Comparison of ENCODE assay signal across 8 cellular contexts in genomic region chr4:185203380-185204237, GRCh38. TPM values are rescaled to one million over a fixed set of nuclear protein-coding genes. Genes with fewer than 3 reads are reported as not detected.
DNase-seq lines count a peak whose midpoint lies in the region; ATAC-seq and TF ChIP-seq lines count a peak whose summit lies in the region.

Gene CFAP97, minus strand, starts transcription at chr4:185204000. Its CDS starts 12,804 bp downstream, at chr4:185191196.

- no peaks in the 10 kb centered on the region for H4K20me1 ChIP-seq in SK-N-SH (ENCODE audit: insufficient read depth)

- peak within 1 kb of the TSS; percentile 94 for H2AFZ ChIP-seq in SK-N-SH (ENCODE audit: low read depth)

- CTCF ChIA-PET in SK-N-SH (lab: Yijun Ruan, JAX), result interaction anchor here (1.7 to 3.8 kb wide), 2 partner anchors 19 to 20 kb away, joined by 4 to 17 read pairs; no protein-coding TSS in a partner anchor
- CTCF ChIA-PET in activated naive CD4-positive, alpha-beta T cell treated with anti-CD3 and anti-CD28 coated beads, Interleukin-2, amount 10 ng/mL, durations not matched to agents 7 days and 5 days (lab: Charles Lee), result interaction anchor here (0.6 to 1.2 kb wide), 2 partner anchors 39 to 190 kb away, joined by 3 to 4 read pairs; no protein-coding TSS in a partner anchor

- H3K4me2 ChIP-seq in SK-N-SH, result peak within 1 kb of the TSS; percentile 93

- H3K9ac ChIP-seq in SK-N-SH, result peak within 1 kb of the TSS; percentile 93

- H3K9me3 ChIP-seq in SK-N-SH, result no peaks in the 10 kb centered on the region

- no peak for TF ChIP-seq RAD21 in SK-N-SH (IDR thresholded peaks at IDR 0.05; ENCODE audit: low read length)

- 3% methylated on average over 11 of the region's 105 CpGs for WGBS in SK-N-SH (ENCODE audit: low lambda C conversion rate)

- peaks cover 10% of the 10 kb centered on the region for H3K36me3 Mint-ChIP-seq in activated naive CD4-positive, alpha-beta T cell treated with anti-CD3 and anti-CD28 coated beads, Interleukin-2, amount 10 ng/mL, durations not matched to agents 7 days and 5 days

- H3K27me3 ChIP-seq in SK-N-SH (ENCODE audit: insufficient read depth), result no peaks in the 10 kb centered on the region

- H3K27ac ChIP-seq in SK-N-SH (ENCODE audit: low read depth in 2 of 2, low read length in 1 of 2) (peak within 1 kb of the TSS; percentile 80 to 84), substantia nigra (ENCODE audit: low read depth, low read length, poor library complexity, severe bottlenecking) (peak within 1 kb of the TSS; percentile 88)

- H3K79me2 ChIP-seq in SK-N-SH (ENCODE audit: insufficient read depth), result peaks cover 65% of the 10 kb centered on the region

- H3K36me3 ChIP-seq in SK-N-SH (replicated peaks in 1 of 2; ENCODE audit: control insufficient read depth in 1 of 2, insufficient read depth in 2 of 2, low read length in 1 of 2), result peaks cover 0 to 9% of the 10 kb centered on the region in 2 experiments

- H3K4me3 Mint-ChIP-seq in activated naive CD4-positive, alpha-beta T cell treated with anti-CD3 and anti-CD28 coated beads, Interleukin-2, amount 10 ng/mL, durations not matched to agents 7 days and 5 days, result peak within 1 kb of the TSS; percentile 93

- TF ChIP-seq EP300 in SK-N-SH (IDR thresholded peaks at IDR 0.05; ENCODE audit: borderline replicate concordance in 1 of 2, low read depth in 1 of 2, low read length in 1 of 2), result no peak

- peak; percentile 60 for ATAC-seq in GM21737 (IDR thresholded peaks at IDR 0.05; ENCODE audit: unreplicated experiment)

- DNase-seq in ELR (ENCODE audit: low read depth) (peak; percentile 89), Kasumi-1 (lab: John Stamatoyannopoulos, UW) (peak; percentile 62 to 87), SK-N-SH (peak; percentile 94), germinal center (ENCODE audit: low spot score) (peak; percentile 80), nucleus accumbens (lab: John Stamatoyannopoulos, UW) (peak; percentile 3 to 95 (median 84)), substantia nigra (lab: John Stamatoyannopoulos, UW) (peak; percentile 30 to 95 (median 81))
- peak; percentile 86 for DNase-seq in activated naive CD4-positive, alpha-beta T cell treated with anti-CD3 and anti-CD28 coated beads, Interleukin-2, amount 10 ng/mL, durations not matched to agents 7 days and 5 days

- POLR2A ChIA-PET in SK-N-SH (lab: Yijun Ruan, JAX), result interaction anchor here (1.6 kb wide), 1 partner anchor 192 kb away, joined by 4 read pairs; the partner anchor contains the start of gene LRP2BP

- TF ChIP-seq CTCF in SK-N-SH (IDR thresholded peaks at IDR 0.05), result no peak

- peaks cover 10% of the 10 kb centered on the region for H3K27me3 Mint-ChIP-seq in activated naive CD4-positive, alpha-beta T cell treated with anti-CD3 and anti-CD28 coated beads, Interleukin-2, amount 10 ng/mL, durations not matched to agents 7 days and 5 days

- peak within 1 kb of the TSS; percentile 61 to 72 for H3K4me3 ChIP-seq in SK-N-SH (ENCODE audit: low read depth in 2 of 2, low read length in 1 of 2)

- H3K9me3 Mint-ChIP-seq in activated naive CD4-positive, alpha-beta T cell treated with anti-CD3 and anti-CD28 coated beads, Interleukin-2, amount 10 ng/mL, durations not matched to agents 7 days and 5 days, result no peaks in the 10 kb centered on the region

- H3K9me2 ChIP-seq in SK-N-SH, result no peaks in the 10 kb centered on the region

- peaks cover 11 to 15% of the 10 kb centered on the region in 2 experiments; a peak in 3 of 4 replicates for H3K4me1 ChIP-seq in SK-N-SH (ENCODE audit: control insufficient read depth in 1 of 2, insufficient read depth in 2 of 2, low read depth in 1 of 2, low read length in 1 of 2)

- H3K27ac Mint-ChIP-seq in activated naive CD4-positive, alpha-beta T cell treated with anti-CD3 and anti-CD28 coated beads, Interleukin-2, amount 10 ng/mL, durations not matched to agents 7 days and 5 days, result peak within 1 kb of the TSS; percentile 97

- peaks cover 18% of the 10 kb centered on the region for H3F3A ChIP-seq in SK-N-SH (replicated peaks; ENCODE audit: insufficient read depth)

- H3K4me1 Mint-ChIP-seq in activated naive CD4-positive, alpha-beta T cell treated with anti-CD3 and anti-CD28 coated beads, Interleukin-2, amount 10 ng/mL, durations not matched to agents 7 days and 5 days, result peaks cover 54% of the 10 kb centered on the region

TF ChIP-seq in SK-N-SH, 30 proteins besides CTCF, POLR2A, EP300 and RAD21 (continues in another document):
- 0 out of 2 replicates have a peak, but pooled peaks have one; percentile 36 for TF ChIP-seq ELF1 (IDR thresholded peaks at IDR 0.05)
- TF ChIP-seq POLR2AphosphoS5 (IDR thresholded peaks at IDR 0.05; ENCODE audit: low read depth, low read length), result no peak
- 0 out of 2 replicates have a peak, but pooled peaks have one; percentile 29 for TF ChIP-seq TEAD4 (IDR thresholded peaks at IDR 0.05; ENCODE audit: borderline replicate concordance, insufficient read depth)
- TF ChIP-seq FOXJ3 (CRISPR knock-in tag; IDR thresholded peaks at IDR 0.05), result no peak
- no peak for TF ChIP-seq TCF12 (IDR thresholded peaks at IDR 0.05)
- no peak for TF ChIP-seq GATA2 (CRISPR knock-in tag; IDR thresholded peaks at IDR 0.05)
- no peak for TF ChIP-seq USF2 (IDR thresholded peaks at IDR 0.05; ENCODE audit: borderline replicate concordance, low read depth, low read length)
- no peak for TF ChIP-seq CHD2 (IDR thresholded peaks at IDR 0.05; ENCODE audit: low read length, partially characterized antibody)
- no peak for TF ChIP-seq JUND (IDR thresholded peaks at IDR 0.05)
- no peak for TF ChIP-seq REST (IDR thresholded peaks at IDR 0.05; ENCODE audit: low read depth, low read length)
- TF ChIP-seq MXI1 (IDR thresholded peaks at IDR 0.05; ENCODE audit: low read depth, low read length), result peak; percentile 89; the same call in 1 of the 2 replicates
- TF ChIP-seq USF1 (IDR thresholded peaks at IDR 0.05; ENCODE audit: borderline replicate concordance, low read depth), result no peak
- TF ChIP-seq NFIC (IDR thresholded peaks at IDR 0.05; ENCODE audit: borderline replicate concordance), result peak; percentile 23; the same call in 1 of the 2 replicates
- TF ChIP-seq FOSL2 (IDR thresholded peaks at IDR 0.05; ENCODE audit: borderline replicate concordance, low read depth), result no peak
- no peak for TF ChIP-seq EZH2phosphoT487 (IDR thresholded peaks at IDR 0.05; ENCODE audit: borderline replicate concordance, low read depth)
- TF ChIP-seq SMC3 (IDR thresholded peaks at IDR 0.05; ENCODE audit: low read depth, low read length), result no peak
- TF ChIP-seq ZBTB33 (IDR thresholded peaks at IDR 0.05; ENCODE audit: borderline replicate concordance, low read depth), result no peak

RNA-seq across cellular contexts. Expression of gene CFAP97, which starts in this region (rescaled TPM):
- 10.6 and 14.1 TPM in 2 replicates for polyA plus RNA-seq in SK-N-SH (2012; rRNA removed)
- 18.9 and 23.0 TPM in 2 replicates for polyA plus RNA-seq in SK-N-SH (2012; cell fraction: cytosol; rRNA removed)
- 5.7 and 11.4 TPM in 2 replicates for polyA plus RNA-seq in SK-N-SH (2012; cell fraction: nucleus; rRNA removed)

Comparison
In these comparisons a context has a peak if more than half of its experiments do, and no peak if none do; other contexts are left out.
1. Peak in every context shown above with its lines: DNase-seq, ATAC-seq, H3K4me3 ChIP-seq and H3K27ac ChIP-seq.